8 cellular contexts compared by ENCODE assay signal in genomic region chr6:38871745-38872568, GRCh38.
A peak's percentile ranks its signal among the peaks of the same experiment; 100 is the strongest.
DNase-seq lines count a peak whose midpoint lies in the region; ATAC-seq and TF ChIP-seq lines count a peak whose summit lies in the region.

No MANE protein-coding gene starts in this region.

- no peaks in the 10 kb centered on the region for H4K20me1 ChIP-seq in OCI-LY1 (ENCODE audit: insufficient read depth, low read length)

- peak; percentile 90 for TF ChIP-seq CTCF in HFFc6 (IDR thresholded peaks at IDR 0.05)
- peak; percentile 87 for TF ChIP-seq CTCF in OCI-LY1 (IDR thresholded peaks at IDR 0.05; ENCODE audit: low read length)
- TF ChIP-seq CTCF in type B pancreatic cell (conservative IDR thresholded peaks at IDR 0.05): peak; percentile 94

- H3K36me3 ChIP-seq in CD4-positive, alpha-beta memory T cell (ENCODE audit: insufficient read depth, low read length): no peaks in the 10 kb centered on the region
- no peaks in the 10 kb centered on the region for H3K36me3 ChIP-seq in OCI-LY1 (ENCODE audit: insufficient read depth, low read length)

- H3K9me2 ChIP-seq in OCI-LY1 (ENCODE audit: low read depth, low read length): no peaks in the 10 kb centered on the region

- CTCF ChIA-PET in CD4-positive, alpha-beta memory T cell (lab: Charles Lee; ENCODE audit: partially characterized antibody): interaction anchor here (0.8 to 7.8 kb wide), 22 partner anchors 7 to 449 kb away, joined by 3 to 146 read pairs (median 4); no protein-coding TSS in a partner anchor

- H3K36me3 Mint-ChIP-seq in CD4-positive, alpha-beta memory T cell: no peaks in the 10 kb centered on the region
- H3K36me3 Mint-ChIP-seq in HFFc6 (ENCODE audit: low read depth) (no peaks in the 10 kb centered on the region), type B pancreatic cell (no peaks in the 10 kb centered on the region)

- H3K27ac Mint-ChIP-seq in CD4-positive, alpha-beta memory T cell: no peak overlapping the region
- no peak overlapping the region for H3K27ac Mint-ChIP-seq in HFFc6
- no peak overlapping the region for H3K27ac Mint-ChIP-seq in type B pancreatic cell

- no peaks in the 10 kb centered on the region for H3K9me3 ChIP-seq in CD4-positive, alpha-beta memory T cell (ENCODE audit: control insufficient read depth in 1 of 2, low read length in 2 of 2)
- no peaks in the 10 kb centered on the region for H3K9me3 ChIP-seq in OCI-LY1 (ENCODE audit: low read length)

- no peaks in the 10 kb centered on the region for H3K9me3 Mint-ChIP-seq in CD4-positive, alpha-beta memory T cell
- no peaks in the 10 kb centered on the region for H3K9me3 Mint-ChIP-seq in HFFc6
- H3K9me3 Mint-ChIP-seq in type B pancreatic cell: no peaks in the 10 kb centered on the region

- POLR2A ChIA-PET in CD4-positive, alpha-beta memory T cell (lab: Charles Lee; ENCODE audit: partially characterized antibody): no interaction called here

- H3K79me2 ChIP-seq in OCI-LY1 (ENCODE audit: insufficient read depth, low read length): no peaks in the 10 kb centered on the region

- no peak overlapping the region for H3K9ac ChIP-seq in OCI-LY1 (ENCODE audit: low read length)

- H3K4me1 ChIP-seq in CD4-positive, alpha-beta memory T cell (ENCODE audit: insufficient read depth, low read length): peaks cover 37% of the 10 kb centered on the region
- no peaks in the 10 kb centered on the region for H3K4me1 ChIP-seq in OCI-LY1 (ENCODE audit: insufficient read depth, low read length, severe bottlenecking)

- no peak overlapping the region for H3K4me2 ChIP-seq in OCI-LY1 (ENCODE audit: low read length)

- intact Hi-C loops in CD4-positive, alpha-beta memory T cell (cut with micrococcal nuclease): loop anchor here (1.0 kb wide), 5 partner anchors 61 to 438 kb away; no protein-coding TSS in a partner anchor

- H2AFZ ChIP-seq in OCI-LY1 (ENCODE audit: low read length): no peak overlapping the region

- no peak for ATAC-seq in GM19452 (IDR thresholded peaks at IDR 0.05; ENCODE audit: unreplicated experiment)

- no peak overlapping the region for H3K4me3 Mint-ChIP-seq in CD4-positive, alpha-beta memory T cell
- H3K4me3 Mint-ChIP-seq in HFFc6 (no peak overlapping the region), type B pancreatic cell (no peak overlapping the region)

- no peaks in the 10 kb centered on the region for H3F3A ChIP-seq in OCI-LY1 (ENCODE audit: insufficient read depth, low read length)

- H3K27ac ChIP-seq in CD4-positive, alpha-beta memory T cell (ENCODE audit: low read depth, low read length): no peak overlapping the region
- H3K27ac ChIP-seq in OCI-LY1 (ENCODE audit: low read depth, low read length, poor library complexity, severe bottlenecking): no peak overlapping the region

- H3K4me3 ChIP-seq in CD4-positive, alpha-beta memory T cell (ENCODE audit: low read length in 2 of 2): no peak overlapping the region
- no peak overlapping the region for H3K4me3 ChIP-seq in OCI-LY1 (ENCODE audit: low read depth, low read length, poor library complexity, severe bottlenecking)

- peaks cover 1% of the 10 kb centered on the region in 2 donors for H3K27me3 Mint-ChIP-seq in CD4-positive, alpha-beta memory T cell
- H3K27me3 Mint-ChIP-seq in HFFc6 (ENCODE audit: insufficient read depth) (peaks cover 2% of the 10 kb centered on the region; the same call in 1 of the 2 replicates), type B pancreatic cell (peaks cover 12% of the 10 kb centered on the region)

- peak; percentile 32 to 63 (median 52) for DNase-seq in CD4-positive, alpha-beta memory T cell
- DNase-seq in HFFc6 (peak; percentile 28), fibroblast of peridontal ligament (ENCODE audit: extremely low read depth) (peak; percentile 64), non-pigmented ciliary epithelial cell (ENCODE audit: low read depth) (peak; percentile 3), type B pancreatic cell (ENCODE audit: extremely low spot score, unreplicated experiment) (no peak)
- DNase-seq in activated T-cell treated with anti-CD3 and anti-CD28 coated beads, Interleukin-2, amount 50 U/mL, for 1 hour: peak; percentile 48

- no peaks in the 10 kb centered on the region for H3K27me3 ChIP-seq in CD4-positive, alpha-beta memory T cell (ENCODE audit: insufficient read depth, low read length)
- no peaks in the 10 kb centered on the region for H3K27me3 ChIP-seq in OCI-LY1 (ENCODE audit: insufficient read depth, low read length)

- peaks cover 19 to 37% (median 27%) of the 10 kb centered on the region in 4 donors for H3K4me1 Mint-ChIP-seq in CD4-positive, alpha-beta memory T cell
- H3K4me1 Mint-ChIP-seq in HFFc6 (ENCODE audit: low read depth) (no peaks in the 10 kb centered on the region), type B pancreatic cell (ENCODE audit: unreplicated experiment) (peaks cover 4% of the 10 kb centered on the region)
